11 cellular contexts compared by ENCODE assay signal in genomic region chr20:31567380-31567720, GRCh38. TPM values are rescaled to one million over a fixed set of nuclear protein-coding genes. Genes with fewer than 3 reads are reported as not detected.
DNase-seq lines count a peak whose midpoint lies in the region; TF ChIP-seq lines count a peak whose summit lies in the region.
"Had no signal": no experiment of that assay in that cellular context is flagged by ENCODE, and none has a peak within 500 bp of the region (broad histone marks: within the 10 kb centered on the region; RNA-seq: fewer than 3 reads in every experiment).

No MANE protein-coding gene starts in this region.

- no peaks in the 10 kb centered on the region for H3K9me3 ChIP-seq in DOHH2 (ENCODE audit: control insufficient read depth, insufficient read depth, low read length)
- H3K9me3 ChIP-seq: BLaER1, prostate gland had no signal

- no peaks in the 10 kb centered on the region for H3K9me3 Mint-ChIP-seq in activated CD4-positive, alpha-beta memory T cell treated with anti-CD3 and anti-CD28 coated beads, Interleukin-2, amount 10 ng/mL, durations not matched to agents 7 days and 5 days
- no peaks in the 10 kb centered on the region for H3K9me3 Mint-ChIP-seq in mesothelial cell of epicardium

- no peaks in the 10 kb centered on the region for H3K79me2 ChIP-seq in DOHH2 (ENCODE audit: control insufficient read depth, low read length)

- H3F3A ChIP-seq in DOHH2 (ENCODE audit: control insufficient read depth, insufficient read depth), result peaks cover 32% of the 10 kb centered on the region

- peak overlapping the region; percentile 52 for H3K27ac Mint-ChIP-seq in activated CD4-positive, alpha-beta memory T cell treated with anti-CD3 and anti-CD28 coated beads, Interleukin-2, amount 10 ng/mL, durations not matched to agents 7 days and 5 days
- peak overlapping the region; percentile 99 for H3K27ac Mint-ChIP-seq in mesothelial cell of epicardium

- no peak for TF ChIP-seq CTCF in 22Rv1 (IDR thresholded peaks at IDR 0.05)
- no peak for TF ChIP-seq CTCF in DOHH2 (IDR thresholded peaks at IDR 0.05; ENCODE audit: low read depth, low read length, poor library complexity, severe bottlenecking)
- TF ChIP-seq CTCF in mesothelial cell of epicardium (IDR thresholded peaks at IDR 0.05; ENCODE audit: unreplicated experiment), result no peak

- peak overlapping the region; percentile 71 for H3K4me2 ChIP-seq in DOHH2 (ENCODE audit: low read length)

- peaks cover 19% of the 10 kb centered on the region for H3K4me1 Mint-ChIP-seq in activated CD4-positive, alpha-beta memory T cell treated with anti-CD3 and anti-CD28 coated beads, Interleukin-2, amount 10 ng/mL, durations not matched to agents 7 days and 5 days
- peaks cover 53% of the 10 kb centered on the region for H3K4me1 Mint-ChIP-seq in mesothelial cell of epicardium

- peak overlapping the region; percentile 48 for H3K4me3 ChIP-seq in DOHH2 (ENCODE audit: low read length)
- no peak overlapping the region for H3K4me3 ChIP-seq in H7 (ENCODE audit: insufficient read depth, low read depth, low read length)
- H3K4me3 ChIP-seq: BLaER1, prostate gland had no signal

- H4K20me1 ChIP-seq in DOHH2 (ENCODE audit: control insufficient read depth, insufficient read depth, low read depth, low read length), result no peaks in the 10 kb centered on the region

- H3K27me3 Mint-ChIP-seq in activated CD4-positive, alpha-beta memory T cell treated with anti-CD3 and anti-CD28 coated beads, Interleukin-2, amount 10 ng/mL, durations not matched to agents 7 days and 5 days, result no peaks in the 10 kb centered on the region
- no peaks in the 10 kb centered on the region for H3K27me3 Mint-ChIP-seq in mesothelial cell of epicardium (ENCODE audit: low read depth)

- no peaks in the 10 kb centered on the region for H3K27me3 ChIP-seq in DOHH2 (ENCODE audit: control insufficient read depth, low read length)
- no peaks in the 10 kb centered on the region for H3K27me3 ChIP-seq in H7 (ENCODE audit: control insufficient read depth, insufficient read depth, low read length)
- H3K27me3 ChIP-seq: BLaER1 had no signal

- H3K9me2 ChIP-seq in DOHH2 (replicated peaks; ENCODE audit: control insufficient read depth, low read length), result no peaks in the 10 kb centered on the region

- POLR2A ChIA-PET in activated CD4-positive, alpha-beta memory T cell treated with anti-CD3 and anti-CD28 coated beads, Interleukin-2, amount 10 ng/mL, durations not matched to agents 7 days and 5 days (lab: Charles Lee), result interaction anchor here (1.2 to 4.1 kb wide), 3 partner anchors 36 to 45 kb away, joined by 5 to 43 read pairs (median 15); partner anchors contain the start of gene ID1

- H3K36me3 ChIP-seq in DOHH2 (ENCODE audit: control insufficient read depth, low read length) (peaks cover 60% of the 10 kb centered on the region), H7 (replicated peaks; ENCODE audit: control insufficient read depth, insufficient read depth, low read length) (peaks cover 29% of the 10 kb centered on the region)

- peaks cover 83% of the 10 kb centered on the region for H3K4me1 ChIP-seq in DOHH2 (ENCODE audit: control insufficient read depth, low read length)

- H3K4me3 Mint-ChIP-seq in activated CD4-positive, alpha-beta memory T cell treated with anti-CD3 and anti-CD28 coated beads, Interleukin-2, amount 10 ng/mL, durations not matched to agents 7 days and 5 days, result no peak overlapping the region
- no peak overlapping the region for H3K4me3 Mint-ChIP-seq in mesothelial cell of epicardium

- no peak for DNase-seq in activated CD4-positive, alpha-beta memory T cell treated with anti-CD3 and anti-CD28 coated beads, Interleukin-2, amount 10 ng/mL, durations not matched to agents 7 days and 5 days
- DNase-seq in mesothelial cell of epicardium (ENCODE audit: low spot score in 2 of 2, unreplicated experiment in 2 of 2) (no peak), germinal center (ENCODE audit: low spot score) (no peak), SKM-1 (lab: John Stamatoyannopoulos, UW; ENCODE audit: unreplicated experiment) (no peak), COLO829 (ENCODE audit: low spot score) (no peak), H7 (no peak)
- DNase-seq: NCI-H1694 had no signal

- peak overlapping the region; percentile 100 for H3K27ac ChIP-seq in 22Rv1
- peak overlapping the region; percentile 86 for H3K27ac ChIP-seq in DOHH2 (ENCODE audit: low read depth, low read length)
- H3K27ac ChIP-seq: BLaER1 had no signal

- CTCF ChIA-PET in activated CD4-positive, alpha-beta memory T cell treated with anti-CD3 and anti-CD28 coated beads, Interleukin-2, amount 10 ng/mL, durations not matched to agents 7 days and 5 days (lab: Charles Lee), result interaction anchor here (1.1 to 12.1 kb wide), 9 partner anchors 11 to 156 kb away, joined by 3 to 430 read pairs (median 5); partner anchors contain the start of genes BCL2L1 and ID1

- peaks cover 40% of the 10 kb centered on the region for H3K36me3 Mint-ChIP-seq in activated CD4-positive, alpha-beta memory T cell treated with anti-CD3 and anti-CD28 coated beads, Interleukin-2, amount 10 ng/mL, durations not matched to agents 7 days and 5 days (ENCODE audit: low read depth)
- H3K36me3 Mint-ChIP-seq in mesothelial cell of epicardium, result peaks cover 10% of the 10 kb centered on the region

RNA-seq across cellular contexts. Expression of gene ID1, which starts 37.7 kb away (rescaled TPM):
- under 1 TPM; 0.48 to 0.58 TPM for total RNA-seq in activated CD4-positive, alpha-beta memory T cell treated with anti-CD3 and anti-CD28 coated beads, Interleukin-2, amount 10 ng/mL, durations not matched to agents 7 days and 5 days
- total RNA-seq in mesothelial cell of epicardium, result 374 to 378 TPM (median 377 TPM) in 3 replicates
- 424 and 491 TPM in 2 replicates for total RNA-seq in H7 (2014; rRNA removed; shearing (Covaris generic))

RNA-seq across cellular contexts. Expression of gene HM13, which starts 53.1 kb away (rescaled TPM):
- 100 to 1,000 TPM; 162 to 165 TPM for total RNA-seq in activated CD4-positive, alpha-beta memory T cell treated with anti-CD3 and anti-CD28 coated beads, Interleukin-2, amount 10 ng/mL, durations not matched to agents 7 days and 5 days
- total RNA-seq in mesothelial cell of epicardium, result 140 to 143 TPM (median 140 TPM) in 3 replicates
- 63.9 and 65.0 TPM in 2 replicates for total RNA-seq in H7 (2014; rRNA removed; shearing (Covaris generic))

Comparison
In these comparisons a context has a peak if more than half of its experiments do, and no peak if none do; other contexts are left out.
1. RNA of gene ID1, which starts 37.7 kb away (total RNA-seq): 424 to 491 TPM in H7 and 374 to 378 TPM in mesothelial cell of epicardium; 0.48 to 0.58 TPM in activated CD4-positive, alpha-beta memory T cell treated with anti-CD3 and anti-CD28 coated beads, Interleukin-2, amount 10 ng/mL, durations not matched to agents 7 days and 5 days; every median in the first group is over 100 times any median in the second.